Comparison of ENCODE assay signal across 41 cellular contexts in the genomic region with DNA sequence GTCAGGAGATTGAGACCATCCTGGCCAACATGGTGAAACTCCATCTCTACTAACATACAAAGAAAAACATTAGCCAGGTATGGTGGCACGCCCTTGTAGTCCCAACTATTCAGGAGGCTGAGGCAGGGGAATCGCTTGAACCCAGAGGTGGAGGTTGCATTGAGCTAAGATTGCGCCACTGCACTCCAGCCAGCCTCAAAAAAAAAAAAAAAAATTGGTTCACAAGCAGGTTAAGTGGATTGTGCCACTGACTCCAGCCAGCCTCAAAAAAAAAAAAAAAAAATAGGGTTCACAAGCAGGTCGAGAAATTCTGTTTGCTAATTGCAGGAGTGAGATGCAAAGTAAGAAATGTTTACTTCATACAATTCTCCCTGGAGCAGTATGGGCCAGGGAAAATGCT. TPM values are rescaled to one million over a fixed set of nuclear protein-coding genes. Genes with fewer than 3 reads are reported as not detected.
"Had no signal": no experiment of that assay in that cellular context is flagged by ENCODE, and none has a peak within 500 bp of the region (broad histone marks: within the 10 kb centered on the region; RNA-seq: fewer than 3 reads in every experiment).

No MANE protein-coding gene starts in this region.

- H3K4me3 Mint-ChIP-seq: activated CD4-positive, alpha-beta memory T cell treated with anti-CD3 and anti-CD28 coated beads for 36 hours; activated CD4-positive, alpha-beta T cell treated with anti-CD3 and anti-CD28 coated beads, Interleukin-2, amount 10 ng/mL, durations not matched to agents 24 days and 14 days; activated naive CD4-positive, alpha-beta T cell treated with anti-CD3 and anti-CD28 coated beads, Interleukin-2, amount 10 ng/mL, durations not matched to agents 7 days and 5 days; activated naive CD8-positive, alpha-beta T cell treated with anti-CD3 and anti-CD28 coated beads, Interleukin-2, amount 10 ng/mL, durations not matched to agents 7 days and 5 days; activated T-helper 1 cell treated with anti-CD3 and anti-CD28 coated beads, Interleukin-12 subunit alpha, Interleukin-12 subunit beta, Interleukin-2, Interleukin-4 antibody, amounts not matched to agents 30 ng/mL and 10 ng/mL and 1 ng/mL, durations not matched to agents 14 hours and 24 hours and 36 hours; effector memory CD8-positive, alpha-beta T cell; memory B cell; naive thymus-derived CD4-positive, alpha-beta T cell; stimulated activated memory B cell treated with anti-CD40 and anti-IgM and Interleukin-4, amounts not matched to agents 10 μg/mL and 1 μg/mL and 100 μg/mL, for 72 hours; stimulated activated naive CD8-positive, alpha-beta T cell treated with anti-CD3 and anti-CD28 coated beads, Interleukin-15, amount 100 ng/mL, for 72 hours; T-helper 17 cell; type B pancreatic cell had no signal

- DNase-seq: activated CD4-positive, alpha-beta memory T cell treated with anti-CD3 and anti-CD28 coated beads for 36 hours; activated CD4-positive, alpha-beta T cell treated with anti-CD3 and anti-CD28 coated beads, Interleukin-2, amount 10 ng/mL, durations not matched to agents 24 days and 14 days; activated CD4-positive, CD25-positive, alpha-beta regulatory T cell treated with anti-CD3 and anti-CD28 coated beads, Interleukin-2, amount 50 U/mL, for 72 hours; activated CD8-positive, alpha-beta memory T cell treated with anti-CD3 and anti-CD28 coated beads, Interleukin-2, amount 50 U/mL, for 4 hours; activated gamma-delta T cell; activated naive CD4-positive, alpha-beta T cell treated with anti-CD3 and anti-CD28 coated beads, Interleukin-2, amount 10 ng/mL, durations not matched to agents 7 days and 5 days; activated naive CD8-positive, alpha-beta T cell treated with anti-CD3 and anti-CD28 coated beads, Interleukin-2, amount 10 ng/mL, durations not matched to agents 7 days and 5 days; activated T-cell treated with anti-CD3 and anti-CD28 coated beads, Interleukin-2, amount 50 U/mL, for 1 hour; brain microvascular endothelial cell; caudate nucleus; cortex of kidney; effector memory CD8-positive, alpha-beta T cell; foreskin melanocyte; heart right ventricle; kidney; left colon; midbrain; naive thymus-derived CD4-positive, alpha-beta T cell; ovary; stimulated activated CD4-positive, alpha-beta T cell treated with anti-CD3 and anti-CD28 coated beads, Interleukin-1b, Interleukin-23, amount 100 ng/mL, for 48 hours; stimulated activated CD4-positive, alpha-beta T cell treated with anti-CD3 and anti-CD28 coated beads, Interleukin-4, amount 100 ng/mL, for 4 hours; stimulated activated CD8-positive, alpha-beta memory T cell treated with anti-CD3 and anti-CD28 coated beads, Interleukin-4, amount 100 ng/mL, for 48 hours; stimulated activated naive CD8-positive, alpha-beta T cell treated with anti-CD3 and anti-CD28 coated beads, Interleukin-15, amount 100 ng/mL, for 72 hours; substantia nigra; T-helper 17 cell; T1000; WERI-Rb-1 had no signal

- H3K4me1 ChIP-seq: ascending aorta, esophagus muscularis mucosa, prostate gland, vagina had no signal

- FAIRE-seq: kidney had no signal

- H3K27ac ChIP-seq: ascending aorta, brain microvascular endothelial cell, esophagus muscularis mucosa, heart right ventricle, ovary, prostate gland, vagina, WERI-Rb-1 had no signal

- H3K27ac Mint-ChIP-seq: activated CD4-positive, alpha-beta memory T cell treated with anti-CD3 and anti-CD28 coated beads for 36 hours; activated CD4-positive, alpha-beta T cell treated with anti-CD3 and anti-CD28 coated beads, Interleukin-2, amount 10 ng/mL, durations not matched to agents 24 days and 14 days; activated naive CD4-positive, alpha-beta T cell treated with anti-CD3 and anti-CD28 coated beads, Interleukin-2, amount 10 ng/mL, durations not matched to agents 7 days and 5 days; activated naive CD8-positive, alpha-beta T cell treated with anti-CD3 and anti-CD28 coated beads, Interleukin-2, amount 10 ng/mL, durations not matched to agents 7 days and 5 days; activated T-helper 1 cell treated with anti-CD3 and anti-CD28 coated beads, Interleukin-12 subunit alpha, Interleukin-12 subunit beta, Interleukin-2, Interleukin-4 antibody, amounts not matched to agents 30 ng/mL and 10 ng/mL and 1 ng/mL, durations not matched to agents 14 hours and 24 hours and 36 hours; effector memory CD8-positive, alpha-beta T cell; memory B cell; naive thymus-derived CD4-positive, alpha-beta T cell; stimulated activated memory B cell treated with anti-CD40 and anti-IgM and Interleukin-4, amounts not matched to agents 10 μg/mL and 1 μg/mL and 100 μg/mL, for 72 hours; stimulated activated naive CD8-positive, alpha-beta T cell treated with anti-CD3 and anti-CD28 coated beads, Interleukin-15, amount 100 ng/mL, for 72 hours; T-helper 17 cell; type B pancreatic cell had no signal

- H3K9me3 ChIP-seq: ascending aorta, esophagus muscularis mucosa, heart right ventricle, ovary, prostate gland, vagina had no signal

- H3K36me3 ChIP-seq: ascending aorta, brain microvascular endothelial cell, esophagus muscularis mucosa, heart right ventricle, ovary, prostate gland, vagina, WERI-Rb-1 had no signal

- H3K27me3 ChIP-seq: ascending aorta, brain microvascular endothelial cell, esophagus muscularis mucosa, heart right ventricle, ovary, vagina had no signal

- H3K27me3 Mint-ChIP-seq: memory B cell; stimulated activated memory B cell treated with anti-CD40 and anti-IgM and Interleukin-4, amounts not matched to agents 10 μg/mL and 1 μg/mL and 100 μg/mL, for 72 hours; stimulated activated naive CD8-positive, alpha-beta T cell treated with anti-CD3 and anti-CD28 coated beads, Interleukin-15, amount 100 ng/mL, for 72 hours had no signal

- H3K4me1 Mint-ChIP-seq: activated CD4-positive, alpha-beta T cell treated with anti-CD3 and anti-CD28 coated beads, Interleukin-2, amount 10 ng/mL, durations not matched to agents 24 days and 14 days; activated naive CD4-positive, alpha-beta T cell treated with anti-CD3 and anti-CD28 coated beads, Interleukin-2, amount 10 ng/mL, durations not matched to agents 7 days and 5 days; activated naive CD8-positive, alpha-beta T cell treated with anti-CD3 and anti-CD28 coated beads, Interleukin-2, amount 10 ng/mL, durations not matched to agents 7 days and 5 days; stimulated activated memory B cell treated with anti-CD40 and anti-IgM and Interleukin-4, amounts not matched to agents 10 μg/mL and 1 μg/mL and 100 μg/mL, for 72 hours; stimulated activated naive CD8-positive, alpha-beta T cell treated with anti-CD3 and anti-CD28 coated beads, Interleukin-15, amount 100 ng/mL, for 72 hours; T-helper 17 cell had no signal

- H3K9me3 Mint-ChIP-seq: activated CD4-positive, alpha-beta memory T cell treated with anti-CD3 and anti-CD28 coated beads for 36 hours; activated CD4-positive, alpha-beta T cell treated with anti-CD3 and anti-CD28 coated beads, Interleukin-2, amount 10 ng/mL, durations not matched to agents 24 days and 14 days; activated naive CD4-positive, alpha-beta T cell treated with anti-CD3 and anti-CD28 coated beads, Interleukin-2, amount 10 ng/mL, durations not matched to agents 7 days and 5 days; activated naive CD8-positive, alpha-beta T cell treated with anti-CD3 and anti-CD28 coated beads, Interleukin-2, amount 10 ng/mL, durations not matched to agents 7 days and 5 days; activated T-helper 1 cell treated with anti-CD3 and anti-CD28 coated beads, Interleukin-12 subunit alpha, Interleukin-12 subunit beta, Interleukin-2, Interleukin-4 antibody, amounts not matched to agents 30 ng/mL and 10 ng/mL and 1 ng/mL, durations not matched to agents 14 hours and 24 hours and 36 hours; effector memory CD8-positive, alpha-beta T cell; memory B cell; naive thymus-derived CD4-positive, alpha-beta T cell; stimulated activated memory B cell treated with anti-CD40 and anti-IgM and Interleukin-4, amounts not matched to agents 10 μg/mL and 1 μg/mL and 100 μg/mL, for 72 hours; stimulated activated naive CD8-positive, alpha-beta T cell treated with anti-CD3 and anti-CD28 coated beads, Interleukin-15, amount 100 ng/mL, for 72 hours; type B pancreatic cell had no signal

- ATAC-seq: effector memory CD8-positive, alpha-beta T cell; heart right ventricle; left colon; naive thymus-derived CD4-positive, alpha-beta T cell; stimulated activated memory B cell treated with anti-CD40 and anti-IgM and Interleukin-4, amounts not matched to agents 10 μg/mL and 1 μg/mL and 100 μg/mL, for 72 hours; stimulated activated naive CD8-positive, alpha-beta T cell treated with anti-CD3 and anti-CD28 coated beads, Interleukin-15, amount 100 ng/mL, for 72 hours; T-helper 17 cell had no signal

- H3K36me3 Mint-ChIP-seq: activated CD4-positive, alpha-beta memory T cell treated with anti-CD3 and anti-CD28 coated beads for 36 hours; activated naive CD4-positive, alpha-beta T cell treated with anti-CD3 and anti-CD28 coated beads, Interleukin-2, amount 10 ng/mL, durations not matched to agents 7 days and 5 days; activated naive CD8-positive, alpha-beta T cell treated with anti-CD3 and anti-CD28 coated beads, Interleukin-2, amount 10 ng/mL, durations not matched to agents 7 days and 5 days; memory B cell; naive thymus-derived CD4-positive, alpha-beta T cell; stimulated activated memory B cell treated with anti-CD40 and anti-IgM and Interleukin-4, amounts not matched to agents 10 μg/mL and 1 μg/mL and 100 μg/mL, for 72 hours; type B pancreatic cell had no signal

- H3K4me3 ChIP-seq: ascending aorta, esophagus muscularis mucosa, heart right ventricle, ovary, prostate gland, smooth muscle cell, vagina had no signal

- H3K4me2 ChIP-seq: smooth muscle cell had no signal

RNA-seq across cellular contexts. Expression of a gene that starts 6.1 kb away (rescaled TPM):
- total RNA-seq: activated CD4-positive, alpha-beta memory T cell treated with anti-CD3 and anti-CD28 coated beads for 36 hours; activated CD4-positive, alpha-beta T cell treated with anti-CD3 and anti-CD28 coated beads, Interleukin-2, amount 10 ng/mL, durations not matched to agents 24 days and 14 days; activated CD8-positive, alpha-beta memory T cell treated with anti-CD3 and anti-CD28 coated beads for 36 hours; activated naive CD8-positive, alpha-beta T cell treated with anti-CD3 and anti-CD28 coated beads, Interleukin-2, amount 10 ng/mL, durations not matched to agents 7 days and 5 days; activated T-helper 1 cell treated with anti-CD3 and anti-CD28 coated beads, Interleukin-12 subunit alpha, Interleukin-12 subunit beta, Interleukin-2, Interleukin-4 antibody, amounts not matched to agents 30 ng/mL and 10 ng/mL and 1 ng/mL, durations not matched to agents 14 hours and 24 hours and 36 hours; ascending aorta; chondrocyte; esophagus muscularis mucosa; glomerular endothelial cell; heart right ventricle; kidney; left colon; lower leg skin; naive thymus-derived CD4-positive, alpha-beta T cell; ovary; prostate gland; smooth muscle cell; T-helper 17 cell; vagina had no signal
- polyA plus RNA-seq: heart right ventricle; naive thymus-derived CD4-positive, alpha-beta T cell; neural cell; ovary; smooth muscle cell had no signal

RNA-seq across cellular contexts. Expression of a gene that starts 6.8 kb away (rescaled TPM):
- total RNA-seq: chondrocyte had no signal
- polyA plus RNA-seq: neural cell, smooth muscle cell had no signal

RNA-seq across cellular contexts. Expression of a gene that starts 28.4 kb away (rescaled TPM):
- total RNA-seq: activated CD4-positive, alpha-beta memory T cell treated with anti-CD3 and anti-CD28 coated beads for 36 hours; activated CD4-positive, alpha-beta T cell treated with anti-CD3 and anti-CD28 coated beads, Interleukin-2, amount 10 ng/mL, durations not matched to agents 24 days and 14 days; activated CD8-positive, alpha-beta memory T cell treated with anti-CD3 and anti-CD28 coated beads for 36 hours; activated T-helper 1 cell treated with anti-CD3 and anti-CD28 coated beads, Interleukin-12 subunit alpha, Interleukin-12 subunit beta, Interleukin-2, Interleukin-4 antibody, amounts not matched to agents 30 ng/mL and 10 ng/mL and 1 ng/mL, durations not matched to agents 14 hours and 24 hours and 36 hours; T-helper 17 cell had no signal
- polyA plus RNA-seq: naive thymus-derived CD4-positive, alpha-beta T cell; neural cell had no signal

RNA-seq across cellular contexts. Expression of a gene that starts 28.6 kb away (rescaled TPM):
- total RNA-seq: activated CD4-positive, alpha-beta memory T cell treated with anti-CD3 and anti-CD28 coated beads for 36 hours; activated CD4-positive, alpha-beta T cell treated with anti-CD3 and anti-CD28 coated beads, Interleukin-2, amount 10 ng/mL, durations not matched to agents 24 days and 14 days; activated CD8-positive, alpha-beta memory T cell treated with anti-CD3 and anti-CD28 coated beads for 36 hours; activated naive CD8-positive, alpha-beta T cell treated with anti-CD3 and anti-CD28 coated beads, Interleukin-2, amount 10 ng/mL, durations not matched to agents 7 days and 5 days; activated T-helper 1 cell treated with anti-CD3 and anti-CD28 coated beads, Interleukin-12 subunit alpha, Interleukin-12 subunit beta, Interleukin-2, Interleukin-4 antibody, amounts not matched to agents 30 ng/mL and 10 ng/mL and 1 ng/mL, durations not matched to agents 14 hours and 24 hours and 36 hours; ascending aorta; chondrocyte; esophagus muscularis mucosa; glomerular endothelial cell; heart right ventricle; kidney; left colon; lower leg skin; naive thymus-derived CD4-positive, alpha-beta T cell; ovary; prostate gland; smooth muscle cell; T-helper 17 cell; vagina had no signal
- polyA plus RNA-seq: heart right ventricle; naive thymus-derived CD4-positive, alpha-beta T cell; neural cell; ovary; smooth muscle cell had no signal
